ENCODE assay signal across 17 cellular contexts in genomic region chr3:50123394-50124361, GRCh38. TPM values are rescaled to one million over a fixed set of nuclear protein-coding genes. Genes with fewer than 3 reads are reported as not detected.
DNase-seq lines count a peak whose midpoint lies in the region; ATAC-seq, FAIRE-seq and TF ChIP-seq lines count a peak whose summit lies in the region.
"Had no signal": no experiment of that assay in that cellular context is flagged by ENCODE, and none has a peak within 500 bp of the region (broad histone marks: within the 10 kb centered on the region; RNA-seq: fewer than 3 reads in every experiment).

No MANE protein-coding gene starts in this region.

- H3K9ac ChIP-seq in mammary epithelial cell (ENCODE audit: insufficient read depth, low read length) (no peak overlapping the region), astrocyte (ENCODE audit: low read length) (no peak overlapping the region), mesenchymal stem cell (ENCODE audit: low read length) (no peak overlapping the region)

- BruUV-seq in MCF 10A (replicated peaks; lab: Mats Ljungman, UMichigan) (no TSS peak), mammary epithelial cell (replicated peaks; lab: Mats Ljungman, UMichigan) (no TSS peak)

- H3K4me2 ChIP-seq in mammary epithelial cell (ENCODE audit: insufficient read depth, low read depth, low read length), result no peak overlapping the region
- no peak overlapping the region for H3K4me2 ChIP-seq in astrocyte (ENCODE audit: low read length)
- no peak overlapping the region for H3K4me2 ChIP-seq in mesenchymal stem cell (ENCODE audit: low read length, poor library complexity, severe bottlenecking)
- H3K4me2 ChIP-seq: smooth muscle cell had no signal

- no peak overlapping the region for H2BK120ac ChIP-seq in mesenchymal stem cell (ENCODE audit: low read depth, low read length)

- POLR2A ChIA-PET in MCF 10A (lab: Yijun Ruan, JAX), result interaction anchor here (1.0 to 5.8 kb wide), 8 partner anchors 9 to 123 kb away, joined by 3 to 48 read pairs (median 7); partner anchors contain the start of gene GNAT1

- H3K14ac ChIP-seq in mesenchymal stem cell (ENCODE audit: low read length in 2 of 2), result no peak overlapping the region

- dilution Hi-C loops in mammary epithelial cell (cut with HindIII; ENCODE audit: low sequenced_read_pairs), result no loop called here

- H3K36me3 Mint-ChIP-seq in MCF 10A (ENCODE audit: insufficient read depth, unreplicated experiment) (peaks cover 40% of the 10 kb centered on the region), astrocyte (ENCODE audit: low read depth, unreplicated experiment) (peaks cover 9% of the 10 kb centered on the region)

- H3K27ac Mint-ChIP-seq in MCF 10A (ENCODE audit: low read depth, unreplicated experiment), result no peak overlapping the region
- H3K27ac Mint-ChIP-seq in astrocyte (ENCODE audit: unreplicated experiment), result peak overlapping the region; percentile 41

- CTCF ChIA-PET in MCF 10A (lab: Yijun Ruan, JAX) (interaction anchor here (0.6 to 16.6 kb wide), 14 partner anchors 12 to 164 kb away, joined by 3 to 245 read pairs (median 10); partner anchors contain the start of gene GNAT1), mammary epithelial cell (lab: Charles Lee; ENCODE audit: low non-redundant PET) (interaction anchor here (0.6 kb wide), 1 partner anchor 68 kb away, joined by 5 read pairs; the partner anchor contains the start of gene GNAT1)

- intact Hi-C loops in MCF 10A (cut with micrococcal nuclease), result loop anchor here (5.0 kb wide), 1 partner anchor 149 kb away; no protein-coding TSS in a partner anchor
- intact Hi-C loops in mammary epithelial cell (cut with micrococcal nuclease), result loop anchor here (5.0 kb wide), 1 partner anchor 149 kb away; no protein-coding TSS in a partner anchor

- H3K79me2 ChIP-seq in mammary epithelial cell (ENCODE audit: insufficient read depth, low read length) (no peaks in the 10 kb centered on the region), astrocyte (ENCODE audit: insufficient read depth, low read length) (no peaks in the 10 kb centered on the region)

- H2BK12ac ChIP-seq in mesenchymal stem cell (ENCODE audit: low read length in 2 of 2), result no peak overlapping the region

- in situ Hi-C loops in mammary epithelial cell (cut with MboI; ENCODE audit: low sequenced_read_pairs in 2 of 2), result loop anchor here (5.0 to 10.0 kb wide), 2 partner anchors 61 to 69 kb away; partner anchors contain the start of gene GNAT1 (in 1 of the 2)

- no peak overlapping the region for H3K27ac ChIP-seq in mammary epithelial cell (ENCODE audit: insufficient read depth, low read depth, low read length)
- H3K27ac ChIP-seq in astrocyte (ENCODE audit: low read depth, low read length), result no peak overlapping the region
- H3K27ac ChIP-seq in mesenchymal stem cell (ENCODE audit: low read length, poor library complexity, severe bottlenecking), result no peak overlapping the region
- H3K27ac ChIP-seq: vagina had no signal

- peak overlapping the region in 1 of 2 experiments; percentile 46 for H3K4ac ChIP-seq in mesenchymal stem cell (ENCODE audit: low read depth in 1 of 2, low read length in 2 of 2)

- H3K9me3 Mint-ChIP-seq in MCF 10A (ENCODE audit: unreplicated experiment), result no peaks in the 10 kb centered on the region
- H3K9me3 Mint-ChIP-seq in astrocyte (ENCODE audit: unreplicated experiment), result no peaks in the 10 kb centered on the region

- no peak overlapping the region for H3K4me3 Mint-ChIP-seq in MCF 10A (ENCODE audit: unreplicated experiment)
- no peak overlapping the region for H3K4me3 Mint-ChIP-seq in astrocyte (ENCODE audit: unreplicated experiment)

- FAIRE-seq in astrocyte (lab: Jason Lieb, UNC), result no peak

- H2AK5ac ChIP-seq in mesenchymal stem cell (ENCODE audit: low read length, severe bottlenecking), result no peak overlapping the region

- no peak for TF ChIP-seq CTCF in MCF 10A (IDR thresholded peaks at IDR 0.05; ENCODE audit: unreplicated experiment)
- TF ChIP-seq CTCF in mammary epithelial cell (conservative IDR thresholded peaks at IDR 0.05 in 1 of 2, IDR thresholded peaks at IDR 0.05 in 1 of 2; ENCODE audit: extremely low read depth in 1 of 2, insufficient read depth in 1 of 2, low read depth in 1 of 2, low read length in 2 of 2), result no peak
- TF ChIP-seq CTCF in astrocyte (IDR thresholded peaks at IDR 0.05; ENCODE audit: insufficient read depth, low read depth, low read length), result no peak

- DNase-seq in MCF 10A (ENCODE audit: unreplicated experiment) (peak; percentile 26), mammary epithelial cell (no peak), astrocyte (ENCODE audit: low read depth) (no peak), mesenchymal stem cell (no peak), anterior cingulate cortex (lab: John Stamatoyannopoulos, UW) (no peak), islet precursor cell (no peak)
- DNase-seq: activated CD4-positive, alpha-beta T cell treated with anti-CD3 and anti-CD28 coated beads, Interleukin-2, amount 50 U/mL, for 4 hours; activated effector memory CD4-positive, alpha-beta T cell treated with anti-CD3 and anti-CD28 coated beads, Interleukin-2, amount 50 U/mL, for 16 hours; mesendoderm; NCI-H187; occipital lobe; stimulated activated naive CD8-positive, alpha-beta T cell treated with anti-CD3 and anti-CD28 coated beads, Interleukin-15, Interleukin-2, amounts not matched to agents 100 U/mL and 50 U/mL, for 24 hours had no signal

- H3K27me3 Mint-ChIP-seq in MCF 10A (ENCODE audit: insufficient read depth, unreplicated experiment) (no peaks in the 10 kb centered on the region), astrocyte (ENCODE audit: low read depth, unreplicated experiment) (no peaks in the 10 kb centered on the region)

- H3K4me3 ChIP-seq in mammary epithelial cell (replicated peaks in 1 of 3; ENCODE audit: insufficient read depth in 1 of 3, low read depth in 2 of 3, low read length in 3 of 3) (no peak overlapping the region), astrocyte (ENCODE audit: insufficient read depth, low read depth, low read length) (no peak overlapping the region), mesenchymal stem cell (ENCODE audit: insufficient read depth in 1 of 2, low read depth in 1 of 2, low read length in 2 of 2) (no peak overlapping the region)
- H3K4me3 ChIP-seq: ascending aorta, smooth muscle cell, vagina had no signal

- H3K79me1 ChIP-seq in mesenchymal stem cell (replicated peaks; ENCODE audit: low read length, poor library complexity, severe bottlenecking), result no peaks in the 10 kb centered on the region

- H3K18ac ChIP-seq in mesenchymal stem cell (ENCODE audit: low read depth in 1 of 2, low read length in 2 of 2), result peak overlapping the region in 1 of 2 experiments; percentile 46

- H2AFZ ChIP-seq in mammary epithelial cell (ENCODE audit: low read depth, low read length) (no peak overlapping the region), astrocyte (ENCODE audit: low read depth, low read length) (no peak overlapping the region), mesenchymal stem cell (ENCODE audit: low read depth, low read length) (no peak overlapping the region)

- ATAC-seq in GM21529 (IDR thresholded peaks at IDR 0.05; ENCODE audit: unreplicated experiment) (no peak), HG02759 (IDR thresholded peaks at IDR 0.05; ENCODE audit: unreplicated experiment) (no peak)
- ATAC-seq: stimulated activated naive CD8-positive, alpha-beta T cell treated with anti-CD3 and anti-CD28 coated beads, Interleukin-15, Interleukin-2, amounts not matched to agents 100 U/mL and 50 U/mL, for 24 hours had no signal

- H3K9me3 ChIP-seq in mammary epithelial cell (replicated peaks; ENCODE audit: insufficient read depth, low read length) (no peaks in the 10 kb centered on the region), astrocyte (ENCODE audit: insufficient read depth, low read depth, low read length) (no peaks in the 10 kb centered on the region), mesenchymal stem cell (ENCODE audit: control insufficient read depth, low read length) (no peaks in the 10 kb centered on the region)
- H3K9me3 ChIP-seq: ascending aorta, vagina had no signal

- H4K20me1 ChIP-seq in mammary epithelial cell (ENCODE audit: insufficient read depth, low read length), result no peaks in the 10 kb centered on the region
- H4K20me1 ChIP-seq in astrocyte (ENCODE audit: insufficient read depth, low read length), result peaks cover 43% of the 10 kb centered on the region

- no peak overlapping the region for H4K8ac ChIP-seq in mesenchymal stem cell (ENCODE audit: low read length)

- H2BK15ac ChIP-seq in mesenchymal stem cell (ENCODE audit: low read depth, poor library complexity, severe bottlenecking), result peak overlapping the region; percentile 71

- peaks cover 13% of the 10 kb centered on the region for H3K4me1 ChIP-seq in mammary epithelial cell (ENCODE audit: insufficient read depth, low read length)
- peaks cover 7% of the 10 kb centered on the region for H3K4me1 ChIP-seq in astrocyte (ENCODE audit: insufficient read depth, low read length)
- peaks cover 34% of the 10 kb centered on the region for H3K4me1 ChIP-seq in mesenchymal stem cell (ENCODE audit: control insufficient read depth, insufficient read depth, low read depth, low read length)

- 92% methylated on average over 3 of the region's 17 CpGs for whole genome bisulfite sequencing in mammary epithelial cell (ENCODE audit: low coverage, missing lambda C conversion rate)
- WGBS in mesenchymal stem cell, result 84% methylated on average over 8 of the region's 17 CpGs

- H3K23ac ChIP-seq in mesenchymal stem cell (ENCODE audit: low read length in 2 of 2), result no peak overlapping the region

- H2BK5ac ChIP-seq in mesenchymal stem cell (ENCODE audit: low read depth, low read length, poor library complexity, severe bottlenecking), result no peak overlapping the region

- no peaks in the 10 kb centered on the region for H3K27me3 ChIP-seq in mammary epithelial cell (ENCODE audit: insufficient read depth, low read length)
- no peaks in the 10 kb centered on the region for H3K27me3 ChIP-seq in astrocyte (ENCODE audit: insufficient read depth, low read length)
- H3K27me3 ChIP-seq in mesenchymal stem cell (ENCODE audit: control insufficient read depth in 1 of 2, insufficient read depth in 1 of 2, low read length in 2 of 2), result peaks cover 0 to 21% of the 10 kb centered on the region in 2 experiments
- H3K27me3 ChIP-seq: ascending aorta, vagina had no signal

- H3K36me3 ChIP-seq in mammary epithelial cell (ENCODE audit: insufficient read depth, low read length) (peaks cover 6% of the 10 kb centered on the region), astrocyte (ENCODE audit: insufficient read depth, low read length) (peaks cover 8% of the 10 kb centered on the region), mesenchymal stem cell (ENCODE audit: control insufficient read depth in 1 of 2, insufficient read depth in 2 of 2, low read depth in 1 of 2, low read length in 2 of 2) (peaks cover 23 to 45% of the 10 kb centered on the region in 2 experiments)

- H3K4me1 Mint-ChIP-seq in MCF 10A (ENCODE audit: insufficient read depth, unreplicated experiment), result peaks cover 15% of the 10 kb centered on the region
- peaks cover 7% of the 10 kb centered on the region for H3K4me1 Mint-ChIP-seq in astrocyte (ENCODE audit: low read depth, unreplicated experiment)

- peak overlapping the region; percentile 35 for H4K91ac ChIP-seq in mesenchymal stem cell (ENCODE audit: low read length)

RNA-seq across cellular contexts. Expression of gene SEMA3F, which starts 31.4 kb away (rescaled TPM):
- total RNA-seq in MCF 10A (2022) (34.6 and 51.5 TPM in 2 replicates), mammary epithelial cell (100 to 1,000 TPM; 102 to 129 TPM), astrocyte (5.1 and 6.6 TPM in 2 replicates)
- 108 TPM for polyA plus RNA-seq in mammary epithelial cell
- polyA minus RNA-seq in mammary epithelial cell, result 76.2 TPM
- polyA plus RNA-seq in mesenchymal stem cell (2013, experiment 1 of 2), result 23.6 TPM
- polyA plus RNA-seq in mesenchymal stem cell (2013, experiment 2 of 2), result 23.0 TPM

RNA-seq across cellular contexts. Expression of gene RBM5, which starts 35.0 kb away (rescaled TPM):
- 138 TPM in 2 replicates for total RNA-seq in MCF 10A (2022)
- 100 to 1,000 TPM; 105 to 116 TPM for total RNA-seq in mammary epithelial cell
- polyA plus RNA-seq in mammary epithelial cell, result 59.5 TPM
- polyA minus RNA-seq in mammary epithelial cell, result 104 TPM
- total RNA-seq in astrocyte, result 124 and 127 TPM in 2 replicates
- polyA plus RNA-seq in mesenchymal stem cell (2013, experiment 1 of 2), result 58.5 TPM
- polyA plus RNA-seq in mesenchymal stem cell (2013, experiment 2 of 2), result 54.7 TPM
